15 cellular contexts compared by ENCODE assay signal in the genomic region with DNA sequence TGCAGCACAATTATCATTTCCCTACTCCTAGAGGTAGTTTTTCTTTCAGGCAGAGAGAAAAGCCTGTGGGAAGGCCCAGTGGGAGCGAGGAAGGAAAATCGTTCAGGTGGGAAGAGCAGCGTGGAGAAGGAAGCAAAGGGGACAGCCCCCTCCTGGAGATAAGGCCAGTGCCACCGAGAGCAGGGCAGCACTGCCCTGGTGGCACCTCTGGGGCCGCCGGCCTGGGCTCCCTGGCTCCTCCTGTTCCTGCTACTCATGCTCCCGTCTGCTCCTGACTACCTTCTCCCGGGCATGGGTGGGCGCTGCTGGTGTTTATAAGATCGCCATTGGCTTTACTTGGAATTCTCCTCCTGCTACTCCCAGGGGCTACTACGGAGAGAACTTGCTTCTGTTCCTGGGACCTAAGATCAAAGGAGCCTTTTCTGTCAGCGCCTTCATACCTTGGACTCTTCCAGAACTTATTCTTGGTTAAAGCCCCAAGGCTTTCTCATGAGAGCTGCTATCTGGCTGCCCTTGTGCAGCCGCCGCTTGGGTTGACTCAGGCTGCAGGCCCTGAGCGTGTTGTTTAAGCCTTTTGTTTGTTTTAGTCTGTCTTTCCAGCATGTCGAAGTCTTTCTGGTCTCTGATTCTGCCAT. TPM values are rescaled to one million over a fixed set of nuclear protein-coding genes. Genes with fewer than 3 reads are reported as not detected.
DNase-seq lines count a peak whose midpoint lies in the region; TF ChIP-seq lines count a peak whose summit lies in the region.
"Had no signal": no experiment of that assay in that cellular context is flagged by ENCODE, and none has a peak within 500 bp of the region (broad histone marks: within the 10 kb centered on the region; RNA-seq: fewer than 3 reads in every experiment).

No MANE protein-coding gene starts in this region.

- H3K27me3 Mint-ChIP-seq in endothelial cell (ENCODE audit: unreplicated experiment) (peaks cover 14% of the 10 kb centered on the region), chondrocyte (ENCODE audit: low read depth) (peaks cover 17% of the 10 kb centered on the region)

- no peak for TF ChIP-seq EP300 in esophagus muscularis mucosa (IDR thresholded peaks at IDR 0.05)

- H3K4me3 ChIP-seq in H7 (ENCODE audit: insufficient read depth, low read depth, low read length) (no peak overlapping the region), smooth muscle cell (peak overlapping the region; percentile 79), esophagus muscularis mucosa (no peak overlapping the region)
- H3K4me3 ChIP-seq: GM12878, GM23248 had no signal

- peaks cover 53% of the 10 kb centered on the region for H3F3A ChIP-seq in smooth muscle cell (ENCODE audit: low read depth)

- H3K4me1 ChIP-seq in smooth muscle cell (ENCODE audit: low read depth) (peaks cover 15% of the 10 kb centered on the region), esophagus muscularis mucosa (peaks cover 10 to 24% (median 23%) of the 10 kb centered on the region in 4 donors)

- TF ChIP-seq CTCF in endothelial cell (IDR thresholded peaks at IDR 0.05; ENCODE audit: unreplicated experiment) (no peak), smooth muscle cell (IDR thresholded peaks at IDR 0.05; ENCODE audit: borderline replicate concordance, insufficient read depth, poor library complexity, severe bottlenecking) (no peak), esophagus muscularis mucosa (IDR thresholded peaks at IDR 0.05) (no peak), chondrocyte (IDR thresholded peaks at IDR 0.05) (no peak)

- WGBS in smooth muscle cell (ENCODE audit: low lambda C conversion rate), result 31% methylated on average over 15 of the region's 16 CpGs
- 72% methylated on average over 16 of the region's 16 CpGs for WGBS in esophagus muscularis mucosa

- TF ChIP-seq POLR2A in esophagus muscularis mucosa (IDR thresholded peaks at IDR 0.05; ENCODE audit: low read depth), result no peak

- H3K27ac Mint-ChIP-seq in endothelial cell (ENCODE audit: unreplicated experiment), result no peak overlapping the region
- no peak overlapping the region for H3K27ac Mint-ChIP-seq in chondrocyte (ENCODE audit: unreplicated experiment)
- H3K27ac Mint-ChIP-seq: CD4-positive, alpha-beta memory T cell; H9 had no signal

- peak overlapping the region; percentile 96 for H3K27ac ChIP-seq in smooth muscle cell (ENCODE audit: low read depth)
- no peak overlapping the region for H3K27ac ChIP-seq in esophagus muscularis mucosa (replicated peaks in 1 of 4)
- H3K27ac ChIP-seq: GM23248 had no signal

- peaks cover 66% of the 10 kb centered on the region for H3K4me1 Mint-ChIP-seq in endothelial cell (ENCODE audit: unreplicated experiment)
- H3K4me1 Mint-ChIP-seq in chondrocyte (ENCODE audit: low read depth), result peaks cover 10% of the 10 kb centered on the region

- H3K36me3 ChIP-seq in H7 (replicated peaks; ENCODE audit: control insufficient read depth, insufficient read depth, low read length) (no peaks in the 10 kb centered on the region), smooth muscle cell (ENCODE audit: low read depth) (no peaks in the 10 kb centered on the region), esophagus muscularis mucosa (no peaks in the 10 kb centered on the region)

- no peak overlapping the region for H2AFZ ChIP-seq in smooth muscle cell (ENCODE audit: low read depth)
- H2AFZ ChIP-seq: GM23248 had no signal

- DNase-seq in H7 (peak; percentile 41), endothelial cell (ENCODE audit: low spot score) (no peak), smooth muscle cell (lab: John Stamatoyannopoulos, UW; ENCODE audit: unreplicated experiment) (no peak), esophagus muscularis mucosa (ENCODE audit: extremely low spot score) (no peak), chondrocyte (ENCODE audit: low spot score) (no peak)
- no peak for DNase-seq in stimulated activated CD4-positive, alpha-beta T cell treated with anti-CD3 and anti-CD28 coated beads, Interleukin-2, amount 100 ng/mL, for 24 hours
- DNase-seq: C1 segment of cervical spinal cord; Caco-2; CD4-positive, alpha-beta memory T cell; DMS153; DND-41; GDM1; GM23248; H9 had no signal

- H3K4me3 Mint-ChIP-seq in endothelial cell (ENCODE audit: unreplicated experiment) (peak overlapping the region; percentile 99), chondrocyte (ENCODE audit: unreplicated experiment) (no peak overlapping the region)
- H3K4me3 Mint-ChIP-seq: CD4-positive, alpha-beta memory T cell; H9 had no signal

- peaks cover 24% of the 10 kb centered on the region for H3K27me3 ChIP-seq in H7 (ENCODE audit: control insufficient read depth, insufficient read depth, low read length)
- no peaks in the 10 kb centered on the region for H3K27me3 ChIP-seq in smooth muscle cell (ENCODE audit: low read depth)
- peaks cover 0 to 45% (median 19%) of the 10 kb centered on the region in 4 donors for H3K27me3 ChIP-seq in esophagus muscularis mucosa

- peaks cover 13% of the 10 kb centered on the region for H4K20me1 ChIP-seq in smooth muscle cell (ENCODE audit: low read depth)

- no peaks in the 10 kb centered on the region for H3K9me3 ChIP-seq in smooth muscle cell (replicated peaks; ENCODE audit: low read depth)
- no peaks in the 10 kb centered on the region for H3K9me3 ChIP-seq in esophagus muscularis mucosa
- H3K9me3 ChIP-seq: Caco-2 had no signal

- peak overlapping the region; percentile 79 for H3K9ac ChIP-seq in smooth muscle cell (ENCODE audit: low read depth)
- H3K9ac ChIP-seq: GM23248 had no signal

- H3K4me2 ChIP-seq in smooth muscle cell, result peak overlapping the region; percentile 95

- H3K9me3 Mint-ChIP-seq in endothelial cell (ENCODE audit: unreplicated experiment) (no peaks in the 10 kb centered on the region), chondrocyte (ENCODE audit: low read depth) (no peaks in the 10 kb centered on the region)
- H3K9me3 Mint-ChIP-seq: H9 had no signal

- H3K79me2 ChIP-seq in smooth muscle cell (ENCODE audit: low read depth), result peaks cover 56% of the 10 kb centered on the region

- intact Hi-C loops in esophagus muscularis mucosa (cut with DNase I), result no loop called here

- H3K36me3 Mint-ChIP-seq in endothelial cell (ENCODE audit: low read depth, unreplicated experiment) (peaks cover 2% of the 10 kb centered on the region), chondrocyte (ENCODE audit: low read depth) (no peaks in the 10 kb centered on the region)
- H3K36me3 Mint-ChIP-seq: CD4-positive, alpha-beta memory T cell had no signal

RNA-seq across cellular contexts. Expression of gene FLT1, which starts 3.7 kb away (rescaled TPM):
- total RNA-seq in H7 (2014; rRNA removed; shearing (Covaris generic)), result 55.3 and 59.4 TPM in 2 replicates
- total RNA-seq in endothelial cell (ENCODE audit: unreplicated experiment) (759 TPM), smooth muscle cell (738 and 786 TPM in 2 replicates), esophagus muscularis mucosa (10 to 100 TPM; 12.5 to 46.2 (median 31.3) TPM), chondrocyte (0.60 to 1.5 TPM (median 0.65 TPM) in 3 replicates)
- polyA plus RNA-seq in smooth muscle cell, result 329 and 495 TPM in 2 replicates

Comparison
In these comparisons a context has a peak if more than half of its experiments do, and no peak if none do; other contexts are left out.
1. RNA of gene FLT1, which starts 3.7 kb away (total RNA-seq): 759 TPM in endothelial cell (single experiment) and 738 to 786 TPM in smooth muscle cell; 55.3 to 59.4 TPM in H7, 12.5 to 46.2 TPM in esophagus muscularis mucosa and 0.60 to 1.5 TPM in chondrocyte; every median in the first group is over 10 times any median in the second.